Comparison of ENCODE assay signal across 1 cellular context in genomic region chr7:3300651-3301471, GRCh38.
A peak's percentile ranks its signal among the peaks of the same experiment; 100 is the strongest.
TF ChIP-seq lines count a peak whose summit lies in the region.

A gene with protein sequence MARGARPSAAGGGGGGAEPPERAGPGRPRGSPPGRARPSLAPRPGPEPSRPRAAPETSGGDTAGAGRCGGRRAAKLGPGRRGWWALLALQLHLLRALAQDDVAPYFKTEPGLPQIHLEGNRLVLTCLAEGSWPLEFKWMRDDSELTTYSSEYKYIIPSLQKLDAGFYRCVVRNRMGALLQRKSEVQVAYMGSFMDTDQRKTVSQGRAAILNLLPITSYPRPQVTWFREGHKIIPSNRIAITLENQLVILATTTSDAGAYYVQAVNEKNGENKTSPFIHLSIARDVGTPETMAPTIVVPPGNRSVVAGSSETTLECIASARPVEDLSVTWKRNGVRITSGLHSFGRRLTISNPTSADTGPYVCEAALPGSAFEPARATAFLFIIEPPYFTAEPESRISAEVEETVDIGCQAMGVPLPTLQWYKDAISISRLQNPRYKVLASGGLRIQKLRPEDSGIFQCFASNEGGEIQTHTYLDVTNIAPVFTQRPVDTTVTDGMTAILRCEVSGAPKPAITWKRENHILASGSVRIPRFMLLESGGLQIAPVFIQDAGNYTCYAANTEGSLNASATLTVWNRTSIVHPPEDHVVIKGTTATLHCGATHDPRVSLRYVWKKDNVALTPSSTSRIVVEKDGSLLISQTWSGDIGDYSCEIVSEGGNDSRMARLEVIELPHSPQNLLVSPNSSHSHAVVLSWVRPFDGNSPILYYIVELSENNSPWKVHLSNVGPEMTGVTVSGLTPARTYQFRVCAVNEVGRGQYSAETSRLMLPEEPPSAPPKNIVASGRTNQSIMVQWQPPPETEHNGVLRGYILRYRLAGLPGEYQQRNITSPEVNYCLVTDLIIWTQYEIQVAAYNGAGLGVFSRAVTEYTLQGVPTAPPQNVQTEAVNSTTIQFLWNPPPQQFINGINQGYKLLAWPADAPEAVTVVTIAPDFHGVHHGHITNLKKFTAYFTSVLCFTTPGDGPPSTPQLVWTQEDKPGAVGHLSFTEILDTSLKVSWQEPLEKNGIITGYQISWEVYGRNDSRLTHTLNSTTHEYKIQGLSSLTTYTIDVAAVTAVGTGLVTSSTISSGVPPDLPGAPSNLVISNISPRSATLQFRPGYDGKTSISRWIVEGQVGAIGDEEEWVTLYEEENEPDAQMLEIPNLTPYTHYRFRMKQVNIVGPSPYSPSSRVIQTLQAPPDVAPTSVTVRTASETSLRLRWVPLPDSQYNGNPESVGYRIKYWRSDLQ (N-terminal part only) (plus strand): TSS chr7:3301252. CDS start chr7:3301587, 335 bp downstream.

TF ChIP-seq in K562, 482 proteins besides CTCF, POLR2A, EP300 and RAD21 (continued from another document):
- TF ChIP-seq, protein P1, sequence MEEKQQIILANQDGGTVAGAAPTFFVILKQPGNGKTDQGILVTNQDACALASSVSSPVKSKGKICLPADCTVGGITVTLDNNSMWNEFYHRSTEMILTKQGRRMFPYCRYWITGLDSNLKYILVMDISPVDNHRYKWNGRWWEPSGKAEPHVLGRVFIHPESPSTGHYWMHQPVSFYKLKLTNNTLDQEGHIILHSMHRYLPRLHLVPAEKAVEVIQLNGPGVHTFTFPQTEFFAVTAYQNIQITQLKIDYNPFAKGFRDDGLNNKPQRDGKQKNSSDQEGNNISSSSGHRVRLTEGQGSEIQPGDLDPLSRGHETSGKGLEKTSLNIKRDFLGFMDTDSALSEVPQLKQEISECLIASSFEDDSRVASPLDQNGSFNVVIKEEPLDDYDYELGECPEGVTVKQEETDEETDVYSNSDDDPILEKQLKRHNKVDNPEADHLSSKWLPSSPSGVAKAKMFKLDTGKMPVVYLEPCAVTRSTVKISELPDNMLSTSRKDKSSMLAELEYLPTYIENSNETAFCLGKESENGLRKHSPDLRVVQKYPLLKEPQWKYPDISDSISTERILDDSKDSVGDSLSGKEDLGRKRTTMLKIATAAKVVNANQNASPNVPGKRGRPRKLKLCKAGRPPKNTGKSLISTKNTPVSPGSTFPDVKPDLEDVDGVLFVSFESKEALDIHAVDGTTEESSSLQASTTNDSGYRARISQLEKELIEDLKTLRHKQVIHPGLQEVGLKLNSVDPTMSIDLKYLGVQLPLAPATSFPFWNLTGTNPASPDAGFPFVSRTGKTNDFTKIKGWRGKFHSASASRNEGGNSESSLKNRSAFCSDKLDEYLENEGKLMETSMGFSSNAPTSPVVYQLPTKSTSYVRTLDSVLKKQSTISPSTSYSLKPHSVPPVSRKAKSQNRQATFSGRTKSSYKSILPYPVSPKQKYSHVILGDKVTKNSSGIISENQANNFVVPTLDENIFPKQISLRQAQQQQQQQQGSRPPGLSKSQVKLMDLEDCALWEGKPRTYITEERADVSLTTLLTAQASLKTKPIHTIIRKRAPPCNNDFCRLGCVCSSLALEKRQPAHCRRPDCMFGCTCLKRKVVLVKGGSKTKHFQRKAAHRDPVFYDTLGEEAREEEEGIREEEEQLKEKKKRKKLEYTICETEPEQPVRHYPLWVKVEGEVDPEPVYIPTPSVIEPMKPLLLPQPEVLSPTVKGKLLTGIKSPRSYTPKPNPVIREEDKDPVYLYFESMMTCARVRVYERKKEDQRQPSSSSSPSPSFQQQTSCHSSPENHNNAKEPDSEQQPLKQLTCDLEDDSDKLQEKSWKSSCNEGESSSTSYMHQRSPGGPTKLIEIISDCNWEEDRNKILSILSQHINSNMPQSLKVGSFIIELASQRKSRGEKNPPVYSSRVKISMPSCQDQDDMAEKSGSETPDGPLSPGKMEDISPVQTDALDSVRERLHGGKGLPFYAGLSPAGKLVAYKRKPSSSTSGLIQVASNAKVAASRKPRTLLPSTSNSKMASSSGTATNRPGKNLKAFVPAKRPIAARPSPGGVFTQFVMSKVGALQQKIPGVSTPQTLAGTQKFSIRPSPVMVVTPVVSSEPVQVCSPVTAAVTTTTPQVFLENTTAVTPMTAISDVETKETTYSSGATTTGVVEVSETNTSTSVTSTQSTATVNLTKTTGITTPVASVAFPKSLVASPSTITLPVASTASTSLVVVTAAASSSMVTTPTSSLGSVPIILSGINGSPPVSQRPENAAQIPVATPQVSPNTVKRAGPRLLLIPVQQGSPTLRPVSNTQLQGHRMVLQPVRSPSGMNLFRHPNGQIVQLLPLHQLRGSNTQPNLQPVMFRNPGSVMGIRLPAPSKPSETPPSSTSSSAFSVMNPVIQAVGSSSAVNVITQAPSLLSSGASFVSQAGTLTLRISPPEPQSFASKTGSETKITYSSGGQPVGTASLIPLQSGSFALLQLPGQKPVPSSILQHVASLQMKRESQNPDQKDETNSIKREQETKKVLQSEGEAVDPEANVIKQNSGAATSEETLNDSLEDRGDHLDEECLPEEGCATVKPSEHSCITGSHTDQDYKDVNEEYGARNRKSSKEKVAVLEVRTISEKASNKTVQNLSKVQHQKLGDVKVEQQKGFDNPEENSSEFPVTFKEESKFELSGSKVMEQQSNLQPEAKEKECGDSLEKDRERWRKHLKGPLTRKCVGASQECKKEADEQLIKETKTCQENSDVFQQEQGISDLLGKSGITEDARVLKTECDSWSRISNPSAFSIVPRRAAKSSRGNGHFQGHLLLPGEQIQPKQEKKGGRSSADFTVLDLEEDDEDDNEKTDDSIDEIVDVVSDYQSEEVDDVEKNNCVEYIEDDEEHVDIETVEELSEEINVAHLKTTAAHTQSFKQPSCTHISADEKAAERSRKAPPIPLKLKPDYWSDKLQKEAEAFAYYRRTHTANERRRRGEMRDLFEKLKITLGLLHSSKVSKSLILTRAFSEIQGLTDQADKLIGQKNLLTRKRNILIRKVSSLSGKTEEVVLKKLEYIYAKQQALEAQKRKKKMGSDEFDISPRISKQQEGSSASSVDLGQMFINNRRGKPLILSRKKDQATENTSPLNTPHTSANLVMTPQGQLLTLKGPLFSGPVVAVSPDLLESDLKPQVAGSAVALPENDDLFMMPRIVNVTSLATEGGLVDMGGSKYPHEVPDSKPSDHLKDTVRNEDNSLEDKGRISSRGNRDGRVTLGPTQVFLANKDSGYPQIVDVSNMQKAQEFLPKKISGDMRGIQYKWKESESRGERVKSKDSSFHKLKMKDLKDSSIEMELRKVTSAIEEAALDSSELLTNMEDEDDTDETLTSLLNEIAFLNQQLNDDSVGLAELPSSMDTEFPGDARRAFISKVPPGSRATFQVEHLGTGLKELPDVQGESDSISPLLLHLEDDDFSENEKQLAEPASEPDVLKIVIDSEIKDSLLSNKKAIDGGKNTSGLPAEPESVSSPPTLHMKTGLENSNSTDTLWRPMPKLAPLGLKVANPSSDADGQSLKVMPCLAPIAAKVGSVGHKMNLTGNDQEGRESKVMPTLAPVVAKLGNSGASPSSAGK (IDR thresholded peaks at IDR 0.05) = peak; percentile 63
- TF ChIP-seq CGGBP1 (CRISPR knock-in tag; IDR thresholded peaks at IDR 0.05) = no peak
- TF ChIP-seq WHSC1 (IDR thresholded peaks at IDR 0.05; ENCODE audit: low read length) = no peak
- TF ChIP-seq ZNF282 (CRISPR knock-in tag; IDR thresholded peaks at IDR 0.05) = no peak
- no peak for TF ChIP-seq ZNF134 (CRISPR knock-in tag; conservative IDR thresholded peaks at IDR 0.05)
- peak; percentile 51; the same call in 1 of the 2 replicates for TF ChIP-seq E2F3 (CRISPR knock-in tag; IDR thresholded peaks at IDR 0.05)
- TF ChIP-seq NFRKB (IDR thresholded peaks at IDR 0.05; ENCODE audit: low read depth) = no peak
- TF ChIP-seq GATAD2B (IDR thresholded peaks at IDR 0.05; ENCODE audit: borderline replicate concordance) = peak; percentile 64; the same call in 1 of the 2 replicates
- no peak for TF ChIP-seq NEUROD1 (IDR thresholded peaks at IDR 0.05; ENCODE audit: borderline replicate concordance, low read depth, low read length, partially characterized antibody)
- TF ChIP-seq ZNF449 (CRISPR knock-in tag; IDR thresholded peaks at IDR 0.05) = no peak
- no peak for TF ChIP-seq ARNT (IDR thresholded peaks at IDR 0.05)
- TF ChIP-seq, protein P2, sequence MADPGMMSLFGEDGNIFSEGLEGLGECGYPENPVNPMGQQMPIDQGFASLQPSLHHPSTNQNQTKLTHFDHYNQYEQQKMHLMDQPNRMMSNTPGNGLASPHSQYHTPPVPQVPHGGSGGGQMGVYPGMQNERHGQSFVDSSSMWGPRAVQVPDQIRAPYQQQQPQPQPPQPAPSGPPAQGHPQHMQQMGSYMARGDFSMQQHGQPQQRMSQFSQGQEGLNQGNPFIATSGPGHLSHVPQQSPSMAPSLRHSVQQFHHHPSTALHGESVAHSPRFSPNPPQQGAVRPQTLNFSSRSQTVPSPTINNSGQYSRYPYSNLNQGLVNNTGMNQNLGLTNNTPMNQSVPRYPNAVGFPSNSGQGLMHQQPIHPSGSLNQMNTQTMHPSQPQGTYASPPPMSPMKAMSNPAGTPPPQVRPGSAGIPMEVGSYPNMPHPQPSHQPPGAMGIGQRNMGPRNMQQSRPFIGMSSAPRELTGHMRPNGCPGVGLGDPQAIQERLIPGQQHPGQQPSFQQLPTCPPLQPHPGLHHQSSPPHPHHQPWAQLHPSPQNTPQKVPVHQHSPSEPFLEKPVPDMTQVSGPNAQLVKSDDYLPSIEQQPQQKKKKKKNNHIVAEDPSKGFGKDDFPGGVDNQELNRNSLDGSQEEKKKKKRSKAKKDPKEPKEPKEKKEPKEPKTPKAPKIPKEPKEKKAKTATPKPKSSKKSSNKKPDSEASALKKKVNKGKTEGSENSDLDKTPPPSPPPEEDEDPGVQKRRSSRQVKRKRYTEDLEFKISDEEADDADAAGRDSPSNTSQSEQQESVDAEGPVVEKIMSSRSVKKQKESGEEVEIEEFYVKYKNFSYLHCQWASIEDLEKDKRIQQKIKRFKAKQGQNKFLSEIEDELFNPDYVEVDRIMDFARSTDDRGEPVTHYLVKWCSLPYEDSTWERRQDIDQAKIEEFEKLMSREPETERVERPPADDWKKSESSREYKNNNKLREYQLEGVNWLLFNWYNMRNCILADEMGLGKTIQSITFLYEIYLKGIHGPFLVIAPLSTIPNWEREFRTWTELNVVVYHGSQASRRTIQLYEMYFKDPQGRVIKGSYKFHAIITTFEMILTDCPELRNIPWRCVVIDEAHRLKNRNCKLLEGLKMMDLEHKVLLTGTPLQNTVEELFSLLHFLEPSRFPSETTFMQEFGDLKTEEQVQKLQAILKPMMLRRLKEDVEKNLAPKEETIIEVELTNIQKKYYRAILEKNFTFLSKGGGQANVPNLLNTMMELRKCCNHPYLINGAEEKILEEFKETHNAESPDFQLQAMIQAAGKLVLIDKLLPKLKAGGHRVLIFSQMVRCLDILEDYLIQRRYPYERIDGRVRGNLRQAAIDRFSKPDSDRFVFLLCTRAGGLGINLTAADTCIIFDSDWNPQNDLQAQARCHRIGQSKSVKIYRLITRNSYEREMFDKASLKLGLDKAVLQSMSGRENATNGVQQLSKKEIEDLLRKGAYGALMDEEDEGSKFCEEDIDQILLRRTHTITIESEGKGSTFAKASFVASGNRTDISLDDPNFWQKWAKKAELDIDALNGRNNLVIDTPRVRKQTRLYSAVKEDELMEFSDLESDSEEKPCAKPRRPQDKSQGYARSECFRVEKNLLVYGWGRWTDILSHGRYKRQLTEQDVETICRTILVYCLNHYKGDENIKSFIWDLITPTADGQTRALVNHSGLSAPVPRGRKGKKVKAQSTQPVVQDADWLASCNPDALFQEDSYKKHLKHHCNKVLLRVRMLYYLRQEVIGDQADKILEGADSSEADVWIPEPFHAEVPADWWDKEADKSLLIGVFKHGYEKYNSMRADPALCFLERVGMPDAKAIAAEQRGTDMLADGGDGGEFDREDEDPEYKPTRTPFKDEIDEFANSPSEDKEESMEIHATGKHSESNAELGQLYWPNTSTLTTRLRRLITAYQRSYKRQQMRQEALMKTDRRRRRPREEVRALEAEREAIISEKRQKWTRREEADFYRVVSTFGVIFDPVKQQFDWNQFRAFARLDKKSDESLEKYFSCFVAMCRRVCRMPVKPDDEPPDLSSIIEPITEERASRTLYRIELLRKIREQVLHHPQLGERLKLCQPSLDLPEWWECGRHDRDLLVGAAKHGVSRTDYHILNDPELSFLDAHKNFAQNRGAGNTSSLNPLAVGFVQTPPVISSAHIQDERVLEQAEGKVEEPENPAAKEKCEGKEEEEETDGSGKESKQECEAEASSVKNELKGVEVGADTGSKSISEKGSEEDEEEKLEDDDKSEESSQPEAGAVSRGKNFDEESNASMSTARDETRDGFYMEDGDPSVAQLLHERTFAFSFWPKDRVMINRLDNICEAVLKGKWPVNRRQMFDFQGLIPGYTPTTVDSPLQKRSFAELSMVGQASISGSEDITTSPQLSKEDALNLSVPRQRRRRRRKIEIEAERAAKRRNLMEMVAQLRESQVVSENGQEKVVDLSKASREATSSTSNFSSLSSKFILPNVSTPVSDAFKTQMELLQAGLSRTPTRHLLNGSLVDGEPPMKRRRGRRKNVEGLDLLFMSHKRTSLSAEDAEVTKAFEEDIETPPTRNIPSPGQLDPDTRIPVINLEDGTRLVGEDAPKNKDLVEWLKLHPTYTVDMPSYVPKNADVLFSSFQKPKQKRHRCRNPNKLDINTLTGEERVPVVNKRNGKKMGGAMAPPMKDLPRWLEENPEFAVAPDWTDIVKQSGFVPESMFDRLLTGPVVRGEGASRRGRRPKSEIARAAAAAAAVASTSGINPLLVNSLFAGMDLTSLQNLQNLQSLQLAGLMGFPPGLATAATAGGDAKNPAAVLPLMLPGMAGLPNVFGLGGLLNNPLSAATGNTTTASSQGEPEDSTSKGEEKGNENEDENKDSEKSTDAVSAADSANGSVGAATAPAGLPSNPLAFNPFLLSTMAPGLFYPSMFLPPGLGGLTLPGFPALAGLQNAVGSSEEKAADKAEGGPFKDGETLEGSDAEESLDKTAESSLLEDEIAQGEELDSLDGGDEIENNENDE (IDR thresholded peaks at IDR 0.05; ENCODE audit: low read depth, low read length) = peak; percentile 85
- TF ChIP-seq L3MBTL2 (IDR thresholded peaks at IDR 0.05) = peak; percentile 96
- TF ChIP-seq SAFB (IDR thresholded peaks at IDR 0.05; ENCODE audit: borderline replicate concordance, low read depth, low read length) = 0 out of 2 replicates have a peak, but pooled peaks have one; percentile 44
- TF ChIP-seq CTCFL (IDR thresholded peaks at IDR 0.05; ENCODE audit: borderline replicate concordance, insufficient read depth, low read depth, low read length, poor library complexity, severe bottlenecking) = peak; percentile 15
